In the genomic region with DNA sequence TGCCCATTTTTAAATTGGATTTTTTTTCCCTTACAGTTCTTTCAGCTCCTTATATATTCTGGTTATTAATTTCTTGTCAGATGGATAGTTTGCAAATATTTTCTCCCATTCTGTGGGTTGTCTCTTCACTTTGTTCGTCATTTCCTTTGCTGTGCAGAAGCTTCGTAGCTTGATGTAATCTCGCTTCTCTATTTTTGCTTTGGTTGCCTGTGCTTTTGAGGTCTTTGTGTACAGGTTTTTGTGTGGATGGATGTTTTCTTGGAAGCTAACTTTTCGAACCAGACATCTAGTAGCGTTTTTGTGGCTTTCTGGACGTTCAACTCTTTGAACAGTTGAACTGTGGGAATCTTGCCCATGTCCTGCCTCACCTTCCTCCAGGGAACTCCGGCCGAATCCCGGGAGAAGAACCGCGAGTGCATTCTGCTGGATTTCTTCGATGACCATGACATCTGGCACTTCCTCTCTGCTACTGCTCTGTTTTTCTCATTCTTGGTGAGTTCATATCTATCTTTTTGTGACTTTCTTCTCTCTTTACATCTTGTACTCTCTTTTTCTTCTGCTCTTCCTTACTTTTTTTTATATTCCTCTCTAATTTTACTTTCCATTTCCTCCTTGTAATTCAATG, we compare ENCODE assay signal across 15 cellular contexts.
DNase-seq lines count a peak whose midpoint lies in the region; ATAC-seq and TF ChIP-seq lines count a peak whose summit lies in the region.
"Had no signal": no experiment of that assay in that cellular context is flagged by ENCODE, and none has a peak within 500 bp of the region (broad histone marks: within the 10 kb centered on the region; RNA-seq: fewer than 3 reads in every experiment).

No MANE protein-coding gene starts in this region.

- H3K27ac ChIP-seq in heart right ventricle (peak overlapping the region in 5 of 10 donors; percentile 24 to 81 (median 35)), SJCRH30 (no peak overlapping the region), thoracic aorta (no peak overlapping the region)
- H3K27ac ChIP-seq: KMS-11 had no signal

- H3K4me3 ChIP-seq in heart right ventricle: peak overlapping the region in 7 of 10 donors; percentile 2 to 35 (median 27)
- peak overlapping the region; percentile 32 for H3K4me3 ChIP-seq in SJCRH30
- peak overlapping the region; percentile 31 for H3K4me3 ChIP-seq in mononuclear cell (ENCODE audit: low read length)
- H3K4me3 ChIP-seq in thoracic aorta: peak overlapping the region; percentile 40
- H3K4me3 ChIP-seq: body of pancreas had no signal

- TF ChIP-seq CTCF in heart right ventricle (IDR thresholded peaks at IDR 0.05): no peak
- TF ChIP-seq CTCF in thoracic aorta (IDR thresholded peaks at IDR 0.05): no peak

- 42 to 57% methylated on average over 12 of the region's 12 CpGs for WGBS in heart right ventricle, 2 donors

- H3K9me3 ChIP-seq in heart right ventricle: no peaks in the 10 kb centered on the region
- no peaks in the 10 kb centered on the region for H3K9me3 ChIP-seq in SJCRH30 (replicated peaks)
- H3K9me3 ChIP-seq in mononuclear cell (ENCODE audit: low read depth, low read length): no peaks in the 10 kb centered on the region
- no peaks in the 10 kb centered on the region for H3K9me3 ChIP-seq in thoracic aorta
- H3K9me3 ChIP-seq: body of pancreas had no signal

- intact Hi-C loops in heart right ventricle (cut with DNase I) (loop anchor here in 9 of 10 donors (2.0 to 10.0 kb wide), 7 partner anchors 129 to 574 kb away; no protein-coding TSS in a partner anchor), cardiac septum (cut with DNase I) (loop anchor here (2.0 to 10.0 kb wide), 2 partner anchors 131 to 571 kb away; no protein-coding TSS in a partner anchor)

- peaks cover 0 to 4% (median 0%) of the 10 kb centered on the region in 7 donors for H3K27me3 ChIP-seq in heart right ventricle
- no peaks in the 10 kb centered on the region for H3K27me3 ChIP-seq in SJCRH30
- H3K27me3 ChIP-seq in mononuclear cell (ENCODE audit: insufficient read depth, low read length): no peaks in the 10 kb centered on the region
- no peaks in the 10 kb centered on the region for H3K27me3 ChIP-seq in thoracic aorta (replicated peaks; ENCODE audit: insufficient read depth)
- H3K27me3 ChIP-seq: body of pancreas had no signal

- H3K36me3 ChIP-seq in heart right ventricle (no peaks in the 10 kb centered on the region), SJCRH30 (no peaks in the 10 kb centered on the region), thoracic aorta (no peaks in the 10 kb centered on the region)

- ATAC-seq in heart right ventricle (peak in 5 of 8 donors; percentile 36 to 74 (median 59)), thoracic aorta (ENCODE audit: insufficient number of reproducible peaks, low FRiP score, low read depth) (no peak), HG02642 (IDR thresholded peaks at IDR 0.05; ENCODE audit: poor library complexity, unreplicated experiment) (no peak)
- ATAC-seq: body of pancreas had no signal

- DNase-seq in heart right ventricle (peak; percentile 27 to 28), cardiac septum (ENCODE audit: low spot score) (no peak), SJCRH30 (peak in 1 of 2 experiments; percentile 38), thoracic aorta (ENCODE audit: low spot score) (no peak), HPDE6-E6E7 (ENCODE audit: extremely low spot score) (no peak), HuH-7.5 (ENCODE audit: low spot score) (no peak)
- DNase-seq: body of pancreas; effector memory CD4-positive, alpha-beta T cell; NCI-H1930; NCI-H526 treated with DMSO at 0.1 percent for 48 hours; stimulated activated CD4-positive, alpha-beta T cell treated with anti-CD3 and anti-CD28 coated beads, Interleukin-4, amount 100 ng/mL, for 24 hours; stimulated activated naive CD4-positive, alpha-beta T cell had no signal

- H3K4me1 ChIP-seq in heart right ventricle (peaks cover 0 to 20% (median 3%) of the 10 kb centered on the region in 9 donors), SJCRH30 (no peaks in the 10 kb centered on the region), mononuclear cell (ENCODE audit: insufficient read depth, low read length) (peaks cover 28% of the 10 kb centered on the region), thoracic aorta (ENCODE audit: control insufficient read depth in 1 of 2, low read depth in 2 of 2) (no peaks in the 10 kb centered on the region)

Comparison
In these comparisons a context has a peak if more than half of its experiments do, and no peak if none do; other contexts are left out.
1. DNase-seq: peak in heart right ventricle (2 of 2); none in cardiac septum (single experiment), thoracic aorta (single experiment), HPDE6-E6E7 (single experiment) and HuH-7.5 (single experiment).
2. ATAC-seq: peak in heart right ventricle (5 of 8); none in thoracic aorta (single experiment) and HG02642 (single experiment).
3. Peak in every context shown above with its lines, with median percentiles within 50 percentile points of each other: H3K4me3 ChIP-seq.